12 cellular contexts compared by ENCODE assay signal in the genomic region with DNA sequence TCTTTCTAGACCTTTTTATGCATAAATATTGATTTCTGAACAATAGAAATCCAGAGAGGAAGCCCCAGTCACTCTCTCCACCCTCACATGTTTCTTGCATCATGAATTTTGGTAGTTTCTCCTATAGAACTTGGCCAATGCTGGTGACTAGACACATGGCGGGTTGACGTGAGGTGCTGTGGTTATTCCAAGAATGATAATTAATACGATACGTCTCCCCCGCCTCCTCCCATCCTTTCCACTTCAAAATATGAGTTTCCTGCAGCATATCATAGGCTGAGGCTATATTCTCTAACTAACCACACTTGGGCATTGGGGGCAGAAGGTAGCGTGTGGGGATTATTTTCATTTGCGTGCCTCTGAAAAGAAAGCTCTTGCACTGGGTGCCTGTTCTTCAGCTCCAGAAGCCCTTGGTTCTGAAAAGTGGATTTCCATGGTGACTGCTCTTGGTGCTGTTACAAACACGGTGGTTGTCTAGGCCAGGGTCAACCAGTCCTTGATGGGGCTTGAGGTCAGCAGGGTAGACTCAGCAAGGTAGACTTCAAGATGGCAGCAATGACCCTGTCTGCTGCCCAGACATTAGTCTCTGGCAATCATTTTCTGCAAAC. TPM values are rescaled to one million over a fixed set of nuclear protein-coding genes. Genes with fewer than 3 reads are reported as not detected.
DNase-seq lines count a peak whose midpoint lies in the region; TF ChIP-seq lines count a peak whose summit lies in the region.
"Had no signal": no experiment of that assay in that cellular context is flagged by ENCODE, and none has a peak within 500 bp of the region (broad histone marks: within the 10 kb centered on the region; RNA-seq: fewer than 3 reads in every experiment).

No MANE protein-coding gene starts in this region.

- H3K4me3 ChIP-seq in muscle layer of duodenum (ENCODE audit: low read depth in 1 of 2, low read length in 2 of 2) (no peak overlapping the region), tibial nerve (no peak overlapping the region)
- H3K4me3 ChIP-seq: body of pancreas, ovary, SK-N-MC, thoracic aorta had no signal

- H3K4me3 Mint-ChIP-seq in activated naive CD4-positive, alpha-beta T cell treated with anti-CD3 and anti-CD28 coated beads, Interleukin-2, amount 10 ng/mL, durations not matched to agents 7 days and 5 days = peak overlapping the region; percentile 59

- H3K27me3 Mint-ChIP-seq in activated naive CD4-positive, alpha-beta T cell treated with anti-CD3 and anti-CD28 coated beads, Interleukin-2, amount 10 ng/mL, durations not matched to agents 7 days and 5 days = no peaks in the 10 kb centered on the region

- peaks cover 72% of the 10 kb centered on the region for H3K36me3 Mint-ChIP-seq in activated naive CD4-positive, alpha-beta T cell treated with anti-CD3 and anti-CD28 coated beads, Interleukin-2, amount 10 ng/mL, durations not matched to agents 7 days and 5 days

- CTCF ChIA-PET in activated naive CD4-positive, alpha-beta T cell treated with anti-CD3 and anti-CD28 coated beads, Interleukin-2, amount 10 ng/mL, durations not matched to agents 7 days and 5 days (lab: Charles Lee) = interaction anchor here (2.0 to 10.4 kb wide), 2 partner anchors 74 to 148 kb away, joined by 6 to 180 read pairs; no protein-coding TSS in a partner anchor

- H3K4me1 ChIP-seq in muscle layer of duodenum (ENCODE audit: control insufficient read depth in 1 of 2, insufficient read depth in 2 of 2, low read length in 2 of 2) (peaks cover 33 to 39% of the 10 kb centered on the region in 2 donors), tibial nerve (peaks cover 0 to 88% (median 26%) of the 10 kb centered on the region in 4 donors)

- no peak for TF ChIP-seq POLR2A in tibial nerve (IDR thresholded peaks at IDR 0.05)

- peaks cover 76% of the 10 kb centered on the region for H3K4me1 Mint-ChIP-seq in activated naive CD4-positive, alpha-beta T cell treated with anti-CD3 and anti-CD28 coated beads, Interleukin-2, amount 10 ng/mL, durations not matched to agents 7 days and 5 days

- TF ChIP-seq EP300 in tibial nerve (IDR thresholded peaks at IDR 0.05) = no peak

- H3K36me3 ChIP-seq in muscle layer of duodenum (ENCODE audit: control insufficient read depth in 1 of 2, insufficient read depth in 2 of 2, low read length in 2 of 2) = peaks cover 0 to 5% of the 10 kb centered on the region in 2 donors
- peaks cover 0 to 15% (median 0%) of the 10 kb centered on the region in 3 donors for H3K36me3 ChIP-seq in tibial nerve
- H3K36me3 ChIP-seq: ovary, thoracic aorta had no signal

- H3K27me3 ChIP-seq in muscle layer of duodenum (ENCODE audit: low read depth, low read length) (no peaks in the 10 kb centered on the region), tibial nerve (no peaks in the 10 kb centered on the region)
- H3K27me3 ChIP-seq: body of pancreas, ovary had no signal

- H3K9me3 ChIP-seq in muscle layer of duodenum (ENCODE audit: control insufficient read depth in 1 of 2, low read length in 2 of 2) = no peaks in the 10 kb centered on the region
- no peaks in the 10 kb centered on the region for H3K9me3 ChIP-seq in tibial nerve
- H3K9me3 ChIP-seq: body of pancreas, ovary, thoracic aorta had no signal

- peak overlapping the region; percentile 90 for H3K27ac Mint-ChIP-seq in activated naive CD4-positive, alpha-beta T cell treated with anti-CD3 and anti-CD28 coated beads, Interleukin-2, amount 10 ng/mL, durations not matched to agents 7 days and 5 days

- TF ChIP-seq CTCF in tibial nerve (IDR thresholded peaks at IDR 0.05) = no peak

- WGBS in tibial nerve, 2 donors = 87 to 89% methylated on average over 8 of the region's 8 CpGs

- peak; percentile 72 for DNase-seq in activated naive CD4-positive, alpha-beta T cell treated with Interleukin-2 at 50 U/mL for 16 hours
- no peak for DNase-seq in activated naive CD4-positive, alpha-beta T cell (lab: John Stamatoyannopoulos, UW)
- peak; percentile 69 for DNase-seq in activated naive CD4-positive, alpha-beta T cell treated with anti-CD3 and anti-CD28 coated beads, Interleukin-2, amount 10 ng/mL, durations not matched to agents 7 days and 5 days
- no peak for DNase-seq in tibial nerve (ENCODE audit: low spot score in 2 of 2)
- no peak for DNase-seq in RKO (ENCODE audit: low spot score)
- no peak for DNase-seq in NCI-H187 (lab: John Stamatoyannopoulos, UW)
- no peak for DNase-seq in retina
- DNase-seq: body of pancreas, ovary had no signal

- H3K27ac ChIP-seq in muscle layer of duodenum (ENCODE audit: low read length) (peak overlapping the region; percentile 28), tibial nerve (peak overlapping the region in 3 of 4 donors; percentile 17 to 56 (median 45))
- H3K27ac ChIP-seq: SK-N-MC had no signal

- H3K9me3 Mint-ChIP-seq in activated naive CD4-positive, alpha-beta T cell treated with anti-CD3 and anti-CD28 coated beads, Interleukin-2, amount 10 ng/mL, durations not matched to agents 7 days and 5 days = no peaks in the 10 kb centered on the region

RNA-seq across cellular contexts. Expression of a gene that starts 5.3 kb away (rescaled TPM):
- total RNA-seq in tibial nerve = 10 to 100 TPM; 24.6 to 54.1 (median 37.3) TPM

Comparison
In these comparisons a context has a peak if more than half of its experiments do, and no peak if none do; other contexts are left out.
1. DNase-seq: peak in activated naive CD4-positive, alpha-beta T cell treated with Interleukin-2 at 50 U/mL for 16 hours (single experiment) and activated naive CD4-positive, alpha-beta T cell treated with anti-CD3 and anti-CD28 coated beads, Interleukin-2, amount 10 ng/mL, durations not matched to agents 7 days and 5 days (single experiment); none in activated naive CD4-positive, alpha-beta T cell (0 of 4), tibial nerve (0 of 2), RKO (single experiment), NCI-H187 (0 of 2) and retina (single experiment).